In the genomic region with DNA sequence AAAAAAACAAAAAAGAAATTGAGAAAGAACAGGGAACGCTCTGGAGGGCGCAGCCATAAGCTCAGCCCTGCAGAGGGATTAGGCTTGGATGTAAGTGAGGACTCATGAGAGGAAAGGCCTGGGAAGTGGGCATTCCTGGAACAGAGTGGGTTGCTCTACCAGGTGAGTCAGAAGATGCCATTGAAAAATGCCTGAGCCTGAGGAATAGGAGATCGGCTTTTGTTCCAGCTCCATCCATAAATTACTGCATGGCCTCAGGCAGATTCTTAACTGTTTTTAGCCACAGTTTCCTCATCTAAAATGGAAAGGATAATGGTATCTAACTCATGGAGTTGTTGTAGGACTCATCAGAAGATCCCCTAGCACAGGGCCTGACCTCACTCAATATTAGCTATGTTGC, we compare ENCODE assay signal across 26 cellular contexts. TPM values are rescaled to one million over a fixed set of nuclear protein-coding genes. Genes with fewer than 3 reads are reported as not detected.
"Had no signal": no experiment of that assay in that cellular context is flagged by ENCODE, and none has a peak within 500 bp of the region (broad histone marks: within the 10 kb centered on the region; RNA-seq: fewer than 3 reads in every experiment).

No MANE protein-coding gene starts in this region.

- H3K27ac Mint-ChIP-seq: activated B cell treated with CpG ODN at 0.5 μM for 24 hours; activated CD4-positive, alpha-beta T cell treated with anti-CD3 and anti-CD28 coated beads, Interleukin-2, amount 10 ng/mL, durations not matched to agents 24 days and 14 days; activated naive CD4-positive, alpha-beta T cell treated with anti-CD3 and anti-CD28 coated beads for 36 hours; activated naive CD8-positive, alpha-beta T cell; activated T-helper 17 cell treated with anti-CD3 and anti-CD28 coated beads, Interleukin-2, amount 50 U/mL, for 72 hours had no signal

- H3K4me1 ChIP-seq: breast epithelium, SJSA1 had no signal

- H3K27me3 ChIP-seq: breast epithelium had no signal

- H3K9me3 Mint-ChIP-seq: activated B cell treated with CpG ODN at 0.5 μM for 24 hours; activated CD4-positive, alpha-beta T cell treated with anti-CD3 and anti-CD28 coated beads, Interleukin-2, amount 10 ng/mL, durations not matched to agents 24 days and 14 days; activated naive CD4-positive, alpha-beta T cell treated with anti-CD3 and anti-CD28 coated beads for 36 hours; activated T-cell treated with anti-CD3 and anti-CD28 coated beads, Interleukin-2, amount 50 U/mL, for 4 hours; activated T-helper 17 cell treated with anti-CD3 and anti-CD28 coated beads, Interleukin-2, amount 50 U/mL, for 72 hours had no signal

- DNase-seq: activated B cell treated with CpG ODN at 0.5 μM for 24 hours; activated CD4-positive, alpha-beta T cell treated with anti-CD3 and anti-CD28 coated beads for 1 hour; activated CD4-positive, alpha-beta T cell treated with anti-CD3 and anti-CD28 coated beads, Interleukin-2, amount 10 ng/mL, durations not matched to agents 24 days and 14 days; activated CD4-positive, alpha-beta T cell treated with anti-CD3 and anti-CD28 coated beads, Interleukin-2, amount 50 U/mL, for 48 hours; activated gamma-delta T cell; activated naive CD4-positive, alpha-beta T cell treated with anti-CD3 and anti-CD28 coated beads for 36 hours; activated T-cell treated with anti-CD3 and anti-CD28 coated beads, Interleukin-2, amount 50 U/mL, for 4 hours; IMR-90; Kasumi-1; KBM-7; NCI-H1105 treated with DMSO at 0.1 percent for 48 hours; NCI-H1436 treated with DMSO at 0.1 percent for 48 hours; NCI-H187; NCI-H2081; NCI-H446; NCI-H748 treated with DMSO at 0.1 percent for 48 hours; SW 1271 had no signal

- H3K36me3 Mint-ChIP-seq: activated naive CD8-positive, alpha-beta T cell had no signal

- H3K4me3 Mint-ChIP-seq: activated B cell treated with CpG ODN at 0.5 μM for 24 hours; activated CD4-positive, alpha-beta T cell treated with anti-CD3 and anti-CD28 coated beads, Interleukin-2, amount 10 ng/mL, durations not matched to agents 24 days and 14 days; activated naive CD4-positive, alpha-beta T cell treated with anti-CD3 and anti-CD28 coated beads for 36 hours; activated naive CD8-positive, alpha-beta T cell; activated T-cell treated with anti-CD3 and anti-CD28 coated beads, Interleukin-2, amount 50 U/mL, for 4 hours; activated T-helper 17 cell treated with anti-CD3 and anti-CD28 coated beads, Interleukin-2, amount 50 U/mL, for 72 hours had no signal

- H3K9me3 ChIP-seq: breast epithelium, SJSA1 had no signal

- H3K27ac ChIP-seq: SJSA1 had no signal

- H3K4me3 ChIP-seq: SJSA1 had no signal

- H3K27me3 Mint-ChIP-seq: activated naive CD8-positive, alpha-beta T cell; activated T-helper 17 cell treated with anti-CD3 and anti-CD28 coated beads, Interleukin-2, amount 50 U/mL, for 72 hours had no signal

- H3K36me3 ChIP-seq: breast epithelium, SJSA1 had no signal

- H3K4me1 Mint-ChIP-seq: activated B cell treated with CpG ODN at 0.5 μM for 24 hours; activated CD4-positive, alpha-beta T cell treated with anti-CD3 and anti-CD28 coated beads, Interleukin-2, amount 10 ng/mL, durations not matched to agents 24 days and 14 days; activated T-helper 17 cell treated with anti-CD3 and anti-CD28 coated beads, Interleukin-2, amount 50 U/mL, for 72 hours had no signal

- ATAC-seq: activated T-cell treated with anti-CD3 and anti-CD28 coated beads, Interleukin-2, amount 50 U/mL, for 4 hours; activated T-helper 17 cell treated with anti-CD3 and anti-CD28 coated beads, Interleukin-2, amount 50 U/mL, for 72 hours; SK-N-SH treated with all-trans-retinoic acid at 6 μM for 48 hours had no signal

RNA-seq across cellular contexts. Expression of gene RGR, which starts 1.1 kb away (rescaled TPM):
- total RNA-seq: activated B cell treated with CpG ODN at 0.5 μM for 24 hours; activated CD4-positive, alpha-beta T cell treated with anti-CD3 and anti-CD28 coated beads, Interleukin-2, amount 10 ng/mL, durations not matched to agents 24 days and 14 days; activated naive CD4-positive, alpha-beta T cell treated with anti-CD3 and anti-CD28 coated beads for 36 hours; activated T-cell treated with anti-CD3 and anti-CD28 coated beads, Interleukin-2, amount 50 U/mL, for 4 hours; activated T-helper 17 cell treated with anti-CD3 and anti-CD28 coated beads, Interleukin-2, amount 50 U/mL, for 72 hours; IMR-90; OCI-LY7; RPMI7951; SJSA1; T-helper 1 cell treated with Interleukin-12 subunit alpha and Interleukin-12 subunit beta and Interleukin-4 antibody, amounts not matched to agents 30 ng/mL and 1 ng/mL, for 36 hours had no signal
- polyA plus RNA-seq: IMR-90 had no signal

RNA-seq across cellular contexts. Expression of gene LRIT1, which starts 2.4 kb away (rescaled TPM):
- total RNA-seq: activated B cell treated with CpG ODN at 0.5 μM for 24 hours; activated CD4-positive, alpha-beta T cell treated with anti-CD3 and anti-CD28 coated beads, Interleukin-2, amount 10 ng/mL, durations not matched to agents 24 days and 14 days; activated naive CD4-positive, alpha-beta T cell treated with anti-CD3 and anti-CD28 coated beads for 36 hours; activated T-cell treated with anti-CD3 and anti-CD28 coated beads, Interleukin-2, amount 50 U/mL, for 4 hours; activated T-helper 17 cell treated with anti-CD3 and anti-CD28 coated beads, Interleukin-2, amount 50 U/mL, for 72 hours; breast epithelium; IMR-90; OCI-LY7; Right ventricle myocardium inferior; RPMI7951; SJSA1; T-helper 1 cell treated with Interleukin-12 subunit alpha and Interleukin-12 subunit beta and Interleukin-4 antibody, amounts not matched to agents 30 ng/mL and 1 ng/mL, for 36 hours had no signal
- polyA plus RNA-seq: IMR-90 had no signal

RNA-seq across cellular contexts. Expression of gene LRIT2, which starts 18.4 kb away (rescaled TPM):
- total RNA-seq: activated B cell treated with CpG ODN at 0.5 μM for 24 hours; activated CD4-positive, alpha-beta T cell treated with anti-CD3 and anti-CD28 coated beads, Interleukin-2, amount 10 ng/mL, durations not matched to agents 24 days and 14 days; activated naive CD4-positive, alpha-beta T cell treated with anti-CD3 and anti-CD28 coated beads for 36 hours; activated T-cell treated with anti-CD3 and anti-CD28 coated beads, Interleukin-2, amount 50 U/mL, for 4 hours; activated T-helper 17 cell treated with anti-CD3 and anti-CD28 coated beads, Interleukin-2, amount 50 U/mL, for 72 hours; breast epithelium; IMR-90; OCI-LY7; Right ventricle myocardium inferior; RPMI7951; SJSA1; T-helper 1 cell treated with Interleukin-12 subunit alpha and Interleukin-12 subunit beta and Interleukin-4 antibody, amounts not matched to agents 30 ng/mL and 1 ng/mL, for 36 hours had no signal
- polyA plus RNA-seq: IMR-90 had no signal

RNA-seq across cellular contexts. Expression of gene CDHR1, which starts 49.4 kb away (rescaled TPM):
- total RNA-seq: IMR-90, OCI-LY7, RPMI7951 had no signal
- polyA plus RNA-seq: IMR-90 had no signal
